In the genomic region with DNA sequence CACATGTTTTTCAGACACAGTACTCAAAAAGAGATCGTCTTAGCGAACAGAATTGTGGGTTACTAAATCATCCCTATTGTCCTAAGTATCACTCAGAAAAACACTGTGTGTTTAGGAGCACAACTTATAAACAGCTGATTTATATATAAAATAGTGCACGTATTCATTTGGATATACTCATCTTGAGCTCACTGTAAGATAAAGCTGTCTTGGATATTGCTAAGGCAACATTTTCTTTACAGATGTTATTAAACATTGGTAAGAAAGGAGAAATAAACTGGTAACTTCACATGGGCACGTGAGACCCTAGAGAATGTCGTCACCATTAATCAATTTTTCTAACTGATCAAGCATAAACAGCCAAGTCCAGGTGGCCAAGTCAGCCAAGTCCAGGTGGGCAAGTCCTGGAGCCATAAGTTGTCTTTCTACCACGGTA, we compare ENCODE assay signal across 8 cellular contexts.
A peak's percentile ranks its signal among the peaks of the same experiment; 100 is the strongest.
DNase-seq lines count a peak whose midpoint lies in the region.

No MANE protein-coding gene starts in this region.

- peak overlapping the region; percentile 84 for H2AFZ ChIP-seq in neuron (ENCODE audit: low read depth, low read length)

- no peak overlapping the region for H3K27ac ChIP-seq in effector memory CD4-positive, alpha-beta T cell (ENCODE audit: insufficient read depth, low read length, poor library complexity, severe bottlenecking)

- DNase-seq in NCI-H1105 treated with DMSO at 0.1 percent for 48 hours (lab: John Stamatoyannopoulos, UW) = peak; percentile 45
- DNase-seq in NCI-H1105 (lab: John Stamatoyannopoulos, UW) = no peak
- DNase-seq in NCI-H146 (lab: John Stamatoyannopoulos, UW) = peak; percentile 11
- DNase-seq in effector memory CD4-positive, alpha-beta T cell = no peak
- no peak for DNase-seq in LoVo (ENCODE audit: low spot score)
- no peak for DNase-seq in HK-2 (ENCODE audit: unreplicated experiment)
- DNase-seq in HuH-7 (ENCODE audit: low spot score) = no peak

- no peaks in the 10 kb centered on the region for H3K4me1 ChIP-seq in effector memory CD4-positive, alpha-beta T cell (ENCODE audit: control insufficient read depth, insufficient read depth, low read length, poor library complexity, severe bottlenecking)
- peaks cover 17% of the 10 kb centered on the region for H3K4me1 ChIP-seq in neuron (ENCODE audit: insufficient read depth, low read length)

- no peaks in the 10 kb centered on the region for H3K9me3 ChIP-seq in effector memory CD4-positive, alpha-beta T cell (ENCODE audit: control insufficient read depth, low read length)
- H3K9me3 ChIP-seq in neuron (ENCODE audit: low read length) = no peaks in the 10 kb centered on the region

- peak overlapping the region; percentile 71 for H3K4me3 ChIP-seq in effector memory CD4-positive, alpha-beta T cell (ENCODE audit: insufficient read depth, low read depth, low read length, poor library complexity, severe bottlenecking)
- H3K4me3 ChIP-seq in neuron (ENCODE audit: low read length) = peak overlapping the region; percentile 79

- no peaks in the 10 kb centered on the region for H3K36me3 ChIP-seq in effector memory CD4-positive, alpha-beta T cell (ENCODE audit: control insufficient read depth, insufficient read depth, low read length)
- H3K36me3 ChIP-seq in neuron (ENCODE audit: insufficient read depth, low read length) = no peaks in the 10 kb centered on the region

- H3K27me3 ChIP-seq in effector memory CD4-positive, alpha-beta T cell (replicated peaks; ENCODE audit: control insufficient read depth, insufficient read depth, low read length, poor library complexity, severe bottlenecking) = peaks cover 19% of the 10 kb centered on the region
- no peaks in the 10 kb centered on the region for H3K27me3 ChIP-seq in neuron (ENCODE audit: insufficient read depth, low read length)

Comparison
In these comparisons a context has a peak if more than half of its experiments do, and no peak if none do; other contexts are left out.
1. DNase-seq: peak in NCI-H1105 treated with DMSO at 0.1 percent for 48 hours (single experiment) and NCI-H146 (single experiment); none in NCI-H1105 (single experiment), effector memory CD4-positive, alpha-beta T cell (0 of 3), LoVo (single experiment), HK-2 (single experiment) and HuH-7 (single experiment).